ENCODE assay signal across 29 cellular contexts in genomic region chr15:26261413-26261812, GRCh38.
"Had no signal": no experiment of that assay in that cellular context is flagged by ENCODE, and none has a peak within 500 bp of the region (broad histone marks: within the 10 kb centered on the region; RNA-seq: fewer than 3 reads in every experiment).

No MANE protein-coding gene starts in this region.

- FAIRE-seq: RCC 7860, TTC549 had no signal

- H3K27ac ChIP-seq: brain microvascular endothelial cell, cardiac muscle cell, KMS-11, SK-N-MC, VCaP had no signal

- H3K4me3 Mint-ChIP-seq: activated CD4-positive, alpha-beta memory T cell treated with anti-CD3 and anti-CD28 coated beads for 36 hours; activated CD4-positive, alpha-beta T cell treated with anti-CD3 and anti-CD28 coated beads, Interleukin-2, amount 10 ng/mL, durations not matched to agents 7 days and 5 days; activated naive CD4-positive, alpha-beta T cell treated with anti-CD3 and anti-CD28 coated beads for 36 hours; activated naive CD8-positive, alpha-beta T cell; activated T-helper 17 cell treated with anti-CD3 and anti-CD28 coated beads, Interleukin-2, amount 50 U/mL, for 72 hours; T-cell had no signal

- H3K27ac Mint-ChIP-seq: activated CD4-positive, alpha-beta memory T cell treated with anti-CD3 and anti-CD28 coated beads for 36 hours; activated CD4-positive, alpha-beta T cell treated with anti-CD3 and anti-CD28 coated beads, Interleukin-2, amount 10 ng/mL, durations not matched to agents 7 days and 5 days; activated naive CD4-positive, alpha-beta T cell treated with anti-CD3 and anti-CD28 coated beads for 36 hours; activated naive CD8-positive, alpha-beta T cell; activated T-helper 17 cell treated with anti-CD3 and anti-CD28 coated beads, Interleukin-2, amount 50 U/mL, for 72 hours; T-cell had no signal

- ATAC-seq: activated T-helper 17 cell treated with anti-CD3 and anti-CD28 coated beads, Interleukin-2, amount 50 U/mL, for 72 hours; PC-3; T-cell had no signal

- H3K27me3 Mint-ChIP-seq: activated CD4-positive, alpha-beta T cell treated with anti-CD3 and anti-CD28 coated beads, Interleukin-2, amount 10 ng/mL, durations not matched to agents 7 days and 5 days had no signal

- H3K9ac ChIP-seq: KMS-11 had no signal

- H3K27me3 ChIP-seq: brain microvascular endothelial cell, cardiac muscle cell had no signal

- H3K36me3 Mint-ChIP-seq: activated CD4-positive, alpha-beta memory T cell treated with anti-CD3 and anti-CD28 coated beads for 36 hours; activated naive CD8-positive, alpha-beta T cell; T-cell had no signal

- H3K36me3 ChIP-seq: brain microvascular endothelial cell, cardiac muscle cell had no signal

- DNase-seq: activated CD4-positive, alpha-beta memory T cell treated with anti-CD3 and anti-CD28 coated beads for 36 hours; activated CD4-positive, alpha-beta T cell treated with anti-CD3 and anti-CD28 coated beads, Interleukin-2, amount 10 ng/mL, durations not matched to agents 7 days and 5 days; activated CD4-positive, CD25-positive, alpha-beta regulatory T cell; activated CD8-positive, alpha-beta memory T cell treated with anti-CD3 and anti-CD28 coated beads for 24 hours; activated gamma-delta T cell; activated naive CD4-positive, alpha-beta T cell treated with anti-CD3 and anti-CD28 coated beads for 36 hours; activated T-cell treated with anti-CD3 and anti-CD28 coated beads, Interleukin-2, amount 50 U/mL, for 48 hours; brain microvascular endothelial cell; MV-4-11; NCI-H1092 treated with DMSO at 0.1 percent for 48 hours; NCI-H1417 treated with DMSO at 0.1 percent for 48 hours; NCI-H1694; NCI-H2029 treated with DMSO at 0.1 percent for 48 hours; NCI-H345; NCI-H510A; NCI-H69; PC-3; SIG-M5; T-cell; T-helper 2 cell; T1000 had no signal

- H3K9me3 Mint-ChIP-seq: activated CD4-positive, alpha-beta memory T cell treated with anti-CD3 and anti-CD28 coated beads for 36 hours; activated CD4-positive, alpha-beta T cell treated with anti-CD3 and anti-CD28 coated beads, Interleukin-2, amount 10 ng/mL, durations not matched to agents 7 days and 5 days; activated naive CD4-positive, alpha-beta T cell treated with anti-CD3 and anti-CD28 coated beads for 36 hours; activated T-helper 17 cell treated with anti-CD3 and anti-CD28 coated beads, Interleukin-2, amount 50 U/mL, for 72 hours; T-cell had no signal

- H3K4me2 ChIP-seq: KMS-11 had no signal

- H3K4me3 ChIP-seq: cardiac muscle cell, SK-N-MC had no signal

- H3K4me1 Mint-ChIP-seq: activated CD4-positive, alpha-beta T cell treated with anti-CD3 and anti-CD28 coated beads, Interleukin-2, amount 10 ng/mL, durations not matched to agents 7 days and 5 days; activated T-helper 17 cell treated with anti-CD3 and anti-CD28 coated beads, Interleukin-2, amount 50 U/mL, for 72 hours; T-cell had no signal
